8 cellular contexts compared by ENCODE assay signal in genomic region chr4:40976343-40976742, GRCh38.
DNase-seq lines count a peak whose midpoint lies in the region; ATAC-seq and TF ChIP-seq lines count a peak whose summit lies in the region.

No MANE protein-coding gene starts in this region.

- peak; percentile 47 for DNase-seq in activated naive CD4-positive, alpha-beta T cell treated with anti-CD3 and anti-CD28 coated beads for 36 hours
- DNase-seq in activated naive CD4-positive, alpha-beta T cell treated with Interleukin-2 at 50 U/mL for 16 hours, result no peak
- DNase-seq in LNCaP clone FGC (ENCODE audit: low read depth) (peak; percentile 33), foreskin melanocyte (peak; percentile 47), gastrocnemius medialis (no peak), GM19238 (ENCODE audit: insufficient read length, low spot score) (no peak)

- H3K27ac ChIP-seq in gastrocnemius medialis, result no peak overlapping the region

- H3K36me3 ChIP-seq in gastrocnemius medialis, result no peaks in the 10 kb centered on the region

- ATAC-seq in SK-N-SH treated with all-trans-retinoic acid at 6 μM for 48 hours (peak; percentile 87), gastrocnemius medialis (peak in 1 of 2 donors; percentile 58), HG02981 (IDR thresholded peaks at IDR 0.05; ENCODE audit: unreplicated experiment) (no peak)

- in situ Hi-C loops in gastrocnemius medialis (cut with MboI; ENCODE audit: low sequenced_read_pairs in 4 of 4), result loop anchor here (5.0 to 10.0 kb wide), 2 partner anchors 238 to 241 kb away; partner anchors contain the start of gene APBB2 (in 2 of the 4)

- no peaks in the 10 kb centered on the region for H3K27me3 ChIP-seq in gastrocnemius medialis

- intact Hi-C loops in activated naive CD4-positive, alpha-beta T cell treated with anti-CD3 and anti-CD28 coated beads for 36 hours (cut with micrococcal nuclease), result loop anchor here (1.0 to 5.0 kb wide), 3 partner anchors 238 to 685 kb away; partner anchors contain the start of gene APBB2
- intact Hi-C loops in gastrocnemius medialis (cut with DNase I; ENCODE audit: low total_unique reads), result loop anchor here (5.0 kb wide), 1 partner anchor 49 kb away; no protein-coding TSS in a partner anchor

- no peaks in the 10 kb centered on the region for H3K4me1 Mint-ChIP-seq in activated naive CD4-positive, alpha-beta T cell treated with anti-CD3 and anti-CD28 coated beads for 36 hours (ENCODE audit: low read depth)

- TF ChIP-seq POLR2A in gastrocnemius medialis (IDR thresholded peaks at IDR 0.05), result no peak

- H3K27ac Mint-ChIP-seq in activated naive CD4-positive, alpha-beta T cell treated with anti-CD3 and anti-CD28 coated beads for 36 hours, result no peak overlapping the region

- H3K27me3 Mint-ChIP-seq in activated naive CD4-positive, alpha-beta T cell treated with anti-CD3 and anti-CD28 coated beads for 36 hours (ENCODE audit: low read depth), result peaks cover 9% of the 10 kb centered on the region

- H3K36me3 Mint-ChIP-seq in activated naive CD4-positive, alpha-beta T cell treated with anti-CD3 and anti-CD28 coated beads for 36 hours (ENCODE audit: low read depth), result no peaks in the 10 kb centered on the region

- TF ChIP-seq CTCF in LNCaP clone FGC (IDR thresholded peaks at IDR 0.05; ENCODE audit: control insufficient read depth, extremely low read depth, insufficient read depth), result peak; percentile 60
- TF ChIP-seq CTCF in gastrocnemius medialis (IDR thresholded peaks at IDR 0.05 in 4 of 5, conservative IDR thresholded peaks at IDR 0.05 in 1 of 5), result peak; percentile 52 to 77 (median 63)

- peaks cover 4% of the 10 kb centered on the region for H3K9me3 Mint-ChIP-seq in activated naive CD4-positive, alpha-beta T cell treated with anti-CD3 and anti-CD28 coated beads for 36 hours

- H3K4me3 ChIP-seq in LNCaP clone FGC (ENCODE audit: low read depth, low read length), result no peak overlapping the region
- no peak overlapping the region for H3K4me3 ChIP-seq in gastrocnemius medialis

- H3K9me3 ChIP-seq in gastrocnemius medialis, result no peaks in the 10 kb centered on the region

- H3K4me1 ChIP-seq in gastrocnemius medialis, result peaks cover 0 to 3% of the 10 kb centered on the region in 2 donors

- CTCF ChIA-PET in activated naive CD4-positive, alpha-beta T cell treated with anti-CD3 and anti-CD28 coated beads for 36 hours (lab: Charles Lee), result interaction anchor here (0.7 to 1.4 kb wide), 7 partner anchors 9 to 240 kb away, joined by 3 to 8 read pairs (median 4); partner anchors contain the start of gene APBB2

- H3K4me3 Mint-ChIP-seq in activated naive CD4-positive, alpha-beta T cell treated with anti-CD3 and anti-CD28 coated beads for 36 hours, result no peak overlapping the region

TF ChIP-seq in SK-N-SH treated with all-trans-retinoic acid at 6 μM for 48 hours, 23 proteins besides CTCF, POLR2A, EP300 and RAD21:
- no peak for TF ChIP-seq CSDC2 (CRISPR knock-in tag; IDR thresholded peaks at IDR 0.05)
- TF ChIP-seq ESRRG (CRISPR knock-in tag; IDR thresholded peaks at IDR 0.05), result no peak
- no peak for TF ChIP-seq PATZ1 (CRISPR knock-in tag; IDR thresholded peaks at IDR 0.05; ENCODE audit: borderline replicate concordance)
- TF ChIP-seq SNAI2 (CRISPR knock-in tag; IDR thresholded peaks at IDR 0.05), result no peak
- no peak for TF ChIP-seq PPARA (CRISPR knock-in tag; IDR thresholded peaks at IDR 0.05; ENCODE audit: borderline replicate concordance)
- no peak for TF ChIP-seq TSHZ2 (CRISPR knock-in tag; IDR thresholded peaks at IDR 0.05)
- no peak for TF ChIP-seq CREB5 (CRISPR knock-in tag; IDR thresholded peaks at IDR 0.05; ENCODE audit: low read depth)
- no peak for TF ChIP-seq OSR1 (CRISPR knock-in tag; IDR thresholded peaks at IDR 0.05)
- no peak for TF ChIP-seq RARB (CRISPR knock-in tag; IDR thresholded peaks at IDR 0.05)
- no peak for TF ChIP-seq GLIS3 (CRISPR knock-in tag; IDR thresholded peaks at IDR 0.05)
- TF ChIP-seq ARNTL (CRISPR knock-in tag; IDR thresholded peaks at IDR 0.05; ENCODE audit: borderline replicate concordance, low read depth), result no peak
- no peak for TF ChIP-seq POU6F1 (CRISPR knock-in tag; IDR thresholded peaks at IDR 0.05; ENCODE audit: borderline replicate concordance, low read depth)
TF ChIP-seq in SK-N-SH treated with all-trans-retinoic acid at 6 μM for 48 hours: peak in this region for 0.

Comparison
In these comparisons a context has a peak if more than half of its experiments do, and no peak if none do; other contexts are left out.
1. DNase-seq: peak in activated naive CD4-positive, alpha-beta T cell treated with anti-CD3 and anti-CD28 coated beads for 36 hours (single experiment), LNCaP clone FGC (single experiment) and foreskin melanocyte (single experiment); none in activated naive CD4-positive, alpha-beta T cell treated with Interleukin-2 at 50 U/mL for 16 hours (single experiment), gastrocnemius medialis (0 of 2) and GM19238 (single experiment).